22 cellular contexts compared by ENCODE assay signal in genomic region chr4:179128299-179128698, GRCh38.
"Had no signal": no experiment of that assay in that cellular context is flagged by ENCODE, and none has a peak within 500 bp of the region (broad histone marks: within the 10 kb centered on the region; RNA-seq: fewer than 3 reads in every experiment).

No MANE protein-coding gene starts in this region.

- H3K4me2 ChIP-seq: smooth muscle cell had no signal

- H3K4me1 ChIP-seq: left ventricle myocardium inferior, right atrium auricular region, right lobe of liver, stomach, testis, thyroid gland, transverse colon, upper lobe of left lung, vagina had no signal

- H3K27ac ChIP-seq: left ventricle myocardium inferior, ovary, right atrium auricular region, right lobe of liver, stomach, testis, thyroid gland, transverse colon, upper lobe of left lung, vagina had no signal

- H3K27me3 ChIP-seq: ovary, right atrium auricular region, right lobe of liver, stomach, testis, thyroid gland, transverse colon, upper lobe of left lung, vagina had no signal

- DNase-seq: islet precursor cell; left ventricle myocardium inferior; mesendoderm; naive B cell; ovary; right lobe of liver; stimulated activated CD4-positive, alpha-beta T cell treated with anti-CD3 and anti-CD28 coated beads, Interleukin-1b, Interleukin-23, amount 100 ng/mL, for 48 hours; stimulated activated CD4-positive, alpha-beta T cell treated with anti-CD3 and anti-CD28 coated beads, Interleukin-2, amount 100 ng/mL, for 48 hours; stimulated activated CD4-positive, alpha-beta T cell treated with anti-CD3 and anti-CD28 coated beads, Interleukin-4, amount 100 ng/mL, for 4 hours; stimulated activated CD8-positive, alpha-beta memory T cell treated with anti-CD3 and anti-CD28 coated beads, Interleukin-4, amount 100 ng/mL, for 48 hours; stimulated activated naive CD8-positive, alpha-beta T cell treated with anti-CD3 and anti-CD28 coated beads, Interleukin-15, Interleukin-2, amounts not matched to agents 100 U/mL and 50 U/mL, for 24 hours; stomach; testis; thyroid gland; transverse colon had no signal

- H3K36me3 ChIP-seq: left ventricle myocardium inferior, ovary, right atrium auricular region, right lobe of liver, stomach, thyroid gland, transverse colon, upper lobe of left lung, vagina had no signal

- H3K4me3 ChIP-seq: left ventricle myocardium inferior, lung, ovary, right atrium auricular region, right lobe of liver, smooth muscle cell, stomach, testis, thyroid gland, transverse colon, upper lobe of left lung, vagina had no signal

- H3K9me3 ChIP-seq: ovary, right atrium auricular region, right lobe of liver, stomach, testis, thyroid gland, transverse colon, upper lobe of left lung, vagina had no signal

- ATAC-seq: natural killer cell treated with Interleukin-12 subunit alpha and Interleukin-12 subunit beta and Interleukin-15 and Interleukin-18, amount 100 ng/mL, for 72 hours; right lobe of liver; stimulated activated memory B cell treated with anti-CD40 and anti-IgM and Interleukin-4, amounts not matched to agents 10 μg/mL and 1 μg/mL and 100 μg/mL, for 72 hours; stimulated activated naive CD8-positive, alpha-beta T cell treated with anti-CD3 and anti-CD28 coated beads, Interleukin-15, Interleukin-2, amounts not matched to agents 100 U/mL and 50 U/mL, for 24 hours had no signal
